ENCODE assay signal across 8 cellular contexts in the genomic region with DNA sequence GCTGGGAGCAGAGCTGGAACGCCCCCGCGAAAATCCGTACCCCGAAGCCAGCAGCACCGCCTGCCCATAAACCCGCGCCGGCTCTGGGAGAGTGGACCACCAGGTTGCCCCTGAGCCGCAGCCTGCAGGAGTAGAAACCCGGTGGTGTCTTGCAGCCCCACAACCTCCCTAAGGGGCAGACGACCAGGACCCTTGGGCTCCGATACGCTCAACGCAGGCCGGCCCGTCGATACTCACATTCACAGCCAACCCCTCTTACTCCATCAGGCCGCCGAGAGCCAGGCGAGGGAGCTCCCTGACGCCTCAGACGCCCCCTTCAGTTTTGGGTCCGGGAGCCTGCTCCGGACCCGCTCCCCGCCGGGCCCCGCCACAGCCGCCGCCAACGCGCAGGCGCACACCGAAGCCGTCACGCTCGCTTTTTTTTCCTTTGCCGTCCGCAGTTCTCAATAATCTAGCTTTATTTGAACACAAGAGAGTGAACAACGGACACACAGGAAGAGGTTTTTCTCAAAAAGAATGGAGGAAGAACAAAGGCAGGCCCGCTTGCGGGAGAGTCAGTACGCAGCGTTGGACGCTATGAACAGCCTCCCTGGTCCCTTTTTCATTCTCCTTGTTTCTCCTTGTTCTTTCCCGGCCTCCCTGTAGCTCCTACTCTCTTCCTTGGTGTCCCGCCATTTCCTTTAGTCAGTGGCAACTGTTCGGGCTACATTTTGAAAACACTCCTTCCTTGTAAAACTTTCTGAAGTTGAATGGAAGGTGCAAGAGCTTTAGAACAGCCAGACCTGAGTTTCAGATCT. TPM values are rescaled to one million over a fixed set of nuclear protein-coding genes. Genes with fewer than 3 reads are reported as not detected.
A peak's percentile ranks its signal among the peaks of the same experiment; 100 is the strongest.
DNase-seq lines count a peak whose midpoint lies in the region; ATAC-seq and TF ChIP-seq lines count a peak whose summit lies in the region.

ZNF106 (minus strand) TSS at position 399 of the 797 bp plus-strand sequence. CDS start 18,852 bp downstream, outside the sequence.

- H3K9me2 ChIP-seq in HCT116 (ENCODE audit: insufficient read depth), result no peaks in the 10 kb centered on the region

- POLR2A ChIA-PET in HCT116 (lab: Charles Lee), result interaction anchor here (0.8 kb wide), 1 partner anchor 55 kb away, joined by 3 read pairs; no protein-coding TSS in a partner anchor

- H3K4me3 ChIP-seq in HCT116 (replicated peaks in 1 of 2; ENCODE audit: low read depth in 1 of 2, low read length in 2 of 2) (peak within 1 kb of the TSS; percentile 87 to 97), testis (peak within 1 kb of the TSS; percentile 76 to 83)

- peak within 1 kb of the TSS; percentile 98 for H3K4me2 ChIP-seq in HCT116 (ENCODE audit: low read length)

- intact Hi-C loops in HCT116 (cut with micrococcal nuclease), result no loop called here
- intact Hi-C loops in testis (cut with DNase I; ENCODE audit: low total_unique reads), result no loop called here

- H3K79me2 ChIP-seq in HCT116 (ENCODE audit: insufficient read depth, low read length), result peaks cover 36% of the 10 kb centered on the region

- peak within 1 kb of the TSS; percentile 81 for H2AFZ ChIP-seq in HCT116 (ENCODE audit: low read depth, low read length, poor library complexity, severe bottlenecking)

- no peaks in the 10 kb centered on the region for H3K27me3 Mint-ChIP-seq in activated naive CD8-positive, alpha-beta T cell
- H3K27me3 Mint-ChIP-seq in glutamatergic neuron (ENCODE audit: unreplicated experiment), result peaks cover 8% of the 10 kb centered on the region

- peak within 1 kb of the TSS; percentile 53 for H3K27ac ChIP-seq in HCT116 (ENCODE audit: low read depth, low read length)
- peak within 1 kb of the TSS; percentile 93 to 97 for H3K27ac ChIP-seq in testis

- RAD21 ChIA-PET in HCT116 (lab: Charles Lee; ENCODE audit: low non-redundant PET in 1 of 2, low total read pairs in 2 of 2, uncharacterized antibody in 2 of 2, unreplicated experiment in 2 of 2), result no interaction called here

- H3K36me3 ChIP-seq in HCT116 (ENCODE audit: control insufficient read depth in 1 of 2, insufficient read depth in 2 of 2, low read length in 2 of 2) (no peaks in the 10 kb centered on the region), testis (ENCODE audit: low read depth, missing control alignments) (no peaks in the 10 kb centered on the region)

- CTCF ChIA-PET in HCT116 (lab: Charles Lee), result interaction anchor here (1.3 kb wide), 1 partner anchor 19 kb away, joined by 3 read pairs; no protein-coding TSS in a partner anchor

- H3K4me1 Mint-ChIP-seq in activated naive CD8-positive, alpha-beta T cell (ENCODE audit: low read depth), result peaks cover 57% of the 10 kb centered on the region
- H3K4me1 Mint-ChIP-seq in glutamatergic neuron (ENCODE audit: low read depth, unreplicated experiment), result peaks cover 10% of the 10 kb centered on the region

- TF ChIP-seq POLR2A in HCT116 (IDR thresholded peaks at IDR 0.05; ENCODE audit: borderline replicate concordance, extremely low read depth, insufficient read depth, insufficient read length), result peak; percentile 90
- TF ChIP-seq POLR2A in testis (IDR thresholded peaks at IDR 0.05), result peak; percentile 53

- 1% methylated on average over 31 to 48 of the region's 49 CpGs for WGBS in testis, 2 donors

- H3K36me3 Mint-ChIP-seq in activated naive CD8-positive, alpha-beta T cell, result no peaks in the 10 kb centered on the region
- no peaks in the 10 kb centered on the region for H3K36me3 Mint-ChIP-seq in glutamatergic neuron (ENCODE audit: unreplicated experiment)

- H3K4me1 ChIP-seq in HCT116 (ENCODE audit: control insufficient read depth in 1 of 2, insufficient read depth in 2 of 2, low read length in 2 of 2) (peaks cover 10 to 19% of the 10 kb centered on the region in 2 experiments), testis (peaks cover 12% of the 10 kb centered on the region)

- H3K9me3 ChIP-seq in HCT116 (ENCODE audit: control insufficient read depth in 1 of 2, insufficient read depth in 1 of 2, low read depth in 1 of 2, low read length in 2 of 2), result no peaks in the 10 kb centered on the region
- H3K9me3 ChIP-seq in testis, result no peaks in the 10 kb centered on the region

- TF ChIP-seq RAD21 in HCT116 (IDR thresholded peaks at IDR 0.05; ENCODE audit: low read depth), result no peak

- peak; percentile 63 for ATAC-seq in HCT116
- ATAC-seq in omental fat pad (ENCODE audit: low FRiP score), result peak; percentile 62

- BruUV-seq in HCT116 (replicated peaks; lab: Mats Ljungman, UMichigan), result no TSS peak

- TF ChIP-seq CTCF in HCT116 (IDR thresholded peaks at IDR 0.05 in 2 of 3, conservative IDR thresholded peaks at IDR 0.05 in 1 of 3; ENCODE audit: borderline replicate concordance in 1 of 3, insufficient read depth in 1 of 3, low read depth in 2 of 3, low read length in 2 of 3) (no peak), glutamatergic neuron (IDR thresholded peaks at IDR 0.05; ENCODE audit: partially characterized antibody, unreplicated experiment) (no peak), omental fat pad (IDR thresholded peaks at IDR 0.05) (no peak), testis (IDR thresholded peaks at IDR 0.05) (no peak)

- H3K4me3 Mint-ChIP-seq in activated naive CD8-positive, alpha-beta T cell, result peak within 1 kb of the TSS; percentile 96
- H3K4me3 Mint-ChIP-seq in glutamatergic neuron (ENCODE audit: unreplicated experiment), result peak within 1 kb of the TSS; percentile 91

- peak within 1 kb of the TSS; percentile 86 for H3K9ac ChIP-seq in HCT116 (ENCODE audit: low read length)

- no peaks in the 10 kb centered on the region for H3K27me3 ChIP-seq in HCT116 (ENCODE audit: insufficient read depth, low read length)
- no peaks in the 10 kb centered on the region for H3K27me3 ChIP-seq in testis

- H4K20me1 ChIP-seq in HCT116 (ENCODE audit: insufficient read depth), result no peaks in the 10 kb centered on the region

- peak within 1 kb of the TSS; percentile 97 for H3K27ac Mint-ChIP-seq in activated naive CD8-positive, alpha-beta T cell
- peak within 1 kb of the TSS; percentile 94 for H3K27ac Mint-ChIP-seq in glutamatergic neuron (ENCODE audit: unreplicated experiment)

- H3K9me3 Mint-ChIP-seq in activated naive CD8-positive, alpha-beta T cell (ENCODE audit: low read depth), result no peaks in the 10 kb centered on the region
- H3K9me3 Mint-ChIP-seq in glutamatergic neuron (ENCODE audit: unreplicated experiment), result peaks cover 17% of the 10 kb centered on the region

- peak; percentile 73 for DNase-seq in DMS53 treated with DMSO at 0.1 percent for 48 hours (lab: John Stamatoyannopoulos, UW; ENCODE audit: unreplicated experiment)
- DNase-seq in HCT116 (ENCODE audit: low read depth, low spot score), result peak; percentile 76
- DNase-seq in NCI-H1105 treated with DMSO at 0.1 percent for 48 hours (lab: John Stamatoyannopoulos, UW), result peak; percentile 75
- DNase-seq in SKM-1 treated with dmso at 0.1 percent for 144 hours (lab: John Stamatoyannopoulos, UW; ENCODE audit: unreplicated experiment), result peak; percentile 96
- peak; percentile 92 for DNase-seq in glutamatergic neuron
- no peak for DNase-seq in omental fat pad (ENCODE audit: low spot score)
- peak; percentile 85 for DNase-seq in testis

TF ChIP-seq in HCT116, 20 proteins besides CTCF, POLR2A, EP300 and RAD21 (continues in another document):
- TF ChIP-seq CEBPB (IDR thresholded peaks at IDR 0.05; ENCODE audit: low read depth) (no peak), TCF7L2 (IDR thresholded peaks at IDR 0.05; ENCODE audit: borderline replicate concordance, extremely low read depth, insufficient read depth, insufficient read length) (peak; percentile 88), ELF1 (IDR thresholded peaks at IDR 0.05; ENCODE audit: borderline replicate concordance, low read depth) (peak; percentile 71), FOSL1 (IDR thresholded peaks at IDR 0.05; ENCODE audit: low read depth) (no peak), ZNF274 (IDR thresholded peaks at IDR 0.05; ENCODE audit: low read depth, low read length) (no peak), JUND (IDR thresholded peaks at IDR 0.05) (no peak), MAX (IDR thresholded peaks at IDR 0.05) (peak; percentile 44), EGR1 (IDR thresholded peaks at IDR 0.05; ENCODE audit: low read depth) (peak; percentile 48), ZFX (IDR thresholded peaks at IDR 0.05) (peak; percentile 24; the same call in 1 of the 2 replicates), EZH2phosphoT487 (IDR thresholded peaks at IDR 0.05; ENCODE audit: borderline replicate concordance) (no peak), REST (IDR thresholded peaks at IDR 0.05; ENCODE audit: low read depth) (no peak), CBX3 (IDR thresholded peaks at IDR 0.05; ENCODE audit: low read depth) (peak; percentile 90), EZH2 (IDR thresholded peaks at IDR 0.05) (no peak)

RNA-seq across cellular contexts. Expression of gene ZNF106, which starts in this region (rescaled TPM):
- 28.5 TPM for total RNA-seq in HCT116 (2021; ENCODE audit: unreplicated experiment)
- polyA plus RNA-seq in HCT116 (2012), result 12.3 and 12.5 TPM in 2 replicates
- total RNA-seq in glutamatergic neuron (ENCODE audit: unreplicated experiment), result 37.2 TPM
- 100 to 1,000 TPM in 1 of 4 donors, 10 to 100 TPM in 3; 85.6 to 105 (median 93.7) TPM for total RNA-seq in omental fat pad
- 10 to 100 TPM; 84.4 to 95.4 TPM for total RNA-seq in testis
- 51.4 TPM for polyA plus RNA-seq in testis (ENCODE audit: insufficient read depth, low read depth, low replicate concordance)
